In genomic region chr1:61265665-61266064, GRCh38 we compare ENCODE assay signal across 27 cellular contexts.
"Had no signal": no experiment of that assay in that cellular context is flagged by ENCODE, and none has a peak within 500 bp of the region (broad histone marks: within the 10 kb centered on the region; RNA-seq: fewer than 3 reads in every experiment).

No MANE protein-coding gene starts in this region.

- H3K9me3 ChIP-seq: colonic mucosa, esophagus muscularis mucosa, esophagus squamous epithelium, gastrocnemius medialis, gastroesophageal sphincter, heart left ventricle, heart right ventricle had no signal

- H3K36me3 ChIP-seq: colonic mucosa, esophagus muscularis mucosa, esophagus squamous epithelium, gastrocnemius medialis, gastroesophageal sphincter, heart left ventricle, heart right ventricle had no signal

- DNase-seq: colonic mucosa; cortex of kidney; dermis blood vessel endothelial cell; dorsolateral prefrontal cortex; effector CD4-positive, alpha-beta T cell; effector CD8-positive, alpha-beta T cell; effector memory CD4-positive, alpha-beta T cell; effector memory CD8-positive, alpha-beta T cell; endodermal cell; esophagus squamous epithelium; foreskin fibroblast; foreskin keratinocyte; foreskin melanocyte; gastrocnemius medialis; glutamatergic neuron; head of caudate nucleus; heart left ventricle; heart right ventricle had no signal

- H3K27me3 ChIP-seq: colonic mucosa, dorsolateral prefrontal cortex, esophagus muscularis mucosa, esophagus squamous epithelium, foreskin keratinocyte, gastrocnemius medialis, gastroesophageal sphincter, heart left ventricle, heart right ventricle had no signal

- FAIRE-seq: colon, endometrium, endothelial cell of umbilical vein, frontal cortex had no signal

- ATAC-seq: effector memory CD8-positive, alpha-beta T cell; esophagus mucosa; foreskin keratinocyte; gastrocnemius medialis; gastroesophageal sphincter; heart left ventricle; heart right ventricle had no signal

- H3K27ac ChIP-seq: colonic mucosa, coronary artery, epithelial cell of prostate, esophagus muscularis mucosa, esophagus squamous epithelium, foreskin keratinocyte, gastrocnemius medialis, gastroesophageal sphincter, heart left ventricle, heart right ventricle had no signal

- H3K4me3 ChIP-seq: colonic mucosa, coronary artery, dorsolateral prefrontal cortex, esophagus muscularis mucosa, esophagus squamous epithelium, gastrocnemius medialis, gastroesophageal sphincter, heart left ventricle, heart right ventricle had no signal

- H3K4me1 ChIP-seq: colonic mucosa had no signal
